ENCODE assay signal across 18 cellular contexts in genomic region chr2:231278868-231279267, GRCh38.
"Had no signal": no experiment of that assay in that cellular context is flagged by ENCODE, and none has a peak within 500 bp of the region (broad histone marks: within the 10 kb centered on the region; RNA-seq: fewer than 3 reads in every experiment).

No MANE protein-coding gene starts in this region.

- H3K27ac ChIP-seq: foreskin keratinocyte, hepatocyte, parathyroid adenoma, right atrium auricular region, suprapubic skin, thyroid gland had no signal

- H3K9me3 ChIP-seq: right atrium auricular region, suprapubic skin, thyroid gland had no signal

- H3K36me3 ChIP-seq: right atrium auricular region had no signal

- H3K4me1 ChIP-seq: foreskin keratinocyte, parathyroid adenoma, right atrium auricular region, suprapubic skin, thyroid gland had no signal

- H3K27me3 ChIP-seq: foreskin keratinocyte, hepatocyte, right atrium auricular region, suprapubic skin, thyroid gland had no signal

- H3K4me2 ChIP-seq: hepatocyte, smooth muscle cell had no signal

- H3K4me3 ChIP-seq: hepatocyte, lung, right atrium auricular region, smooth muscle cell, suprapubic skin, thyroid gland had no signal

- H3K9ac ChIP-seq: parathyroid adenoma had no signal

- DNase-seq: effector memory CD8-positive, alpha-beta T cell; erythroblast; foreskin keratinocyte; head of caudate nucleus; kidney; left colon; left ventricle myocardium superior; mesenchymal stem cell; naive B cell; stimulated activated CD4-positive, alpha-beta T cell treated with anti-CD3 and anti-CD28 coated beads, Interleukin-2, amount 100 ng/mL, for 48 hours; stimulated activated naive CD4-positive, alpha-beta T cell treated with Interleukin-2 at 50 U/mL for 16 hours; thyroid gland had no signal
